ENCODE assay signal across 1 cellular context in the genomic region with DNA sequence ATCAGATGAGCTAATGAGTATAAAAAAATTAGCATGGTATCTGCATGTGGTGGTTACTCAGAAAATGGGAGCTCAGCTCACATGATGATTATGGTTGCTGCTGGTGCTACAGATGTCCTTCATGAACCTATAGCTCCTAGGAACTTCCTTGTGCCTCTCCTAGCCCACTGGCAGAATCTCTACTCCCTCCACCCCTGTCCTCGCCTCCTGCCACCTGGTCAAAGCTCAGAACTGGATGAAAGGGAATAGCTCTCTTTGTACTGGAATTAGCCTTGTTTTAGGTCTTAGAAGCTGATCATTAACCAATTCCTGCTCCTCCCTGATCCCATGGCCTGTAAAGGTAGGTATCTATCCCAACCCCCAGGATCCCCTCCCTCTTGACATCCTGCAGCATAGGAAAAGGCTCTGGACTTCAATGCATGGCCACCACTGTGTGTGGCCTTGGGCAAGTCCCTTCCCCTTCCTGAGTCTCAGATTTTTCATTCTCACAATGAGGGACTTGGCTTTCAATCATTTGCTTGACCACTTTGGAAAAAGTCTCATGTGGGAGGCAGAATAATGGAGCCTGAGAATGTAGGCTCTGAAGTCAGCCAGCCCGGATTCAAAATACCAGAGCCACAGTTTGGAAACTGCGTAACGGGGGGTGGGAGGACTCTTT.
TF ChIP-seq lines count a peak whose summit lies in the region.

No MANE protein-coding gene starts in this region.

TF ChIP-seq in HepG2, 621 proteins besides CTCF, POLR2A, EP300 and RAD21 (continued from another document and continues in another):
- peak; percentile 59; the same call in 1 of the 2 replicates for TF ChIP-seq ZBTB4 (CRISPR knock-in tag; IDR thresholded peaks at IDR 0.05; ENCODE audit: borderline replicate concordance)
- TF ChIP-seq, protein P1, sequence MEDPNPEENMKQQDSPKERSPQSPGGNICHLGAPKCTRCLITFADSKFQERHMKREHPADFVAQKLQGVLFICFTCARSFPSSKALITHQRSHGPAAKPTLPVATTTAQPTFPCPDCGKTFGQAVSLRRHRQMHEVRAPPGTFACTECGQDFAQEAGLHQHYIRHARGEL (CRISPR knock-in tag; IDR thresholded peaks at IDR 0.05) = peak; percentile 45; the same call in 1 of the 2 replicates
- TF ChIP-seq ISL2 (CRISPR knock-in tag; IDR thresholded peaks at IDR 0.05) = peak; percentile 71; the same call in 1 of the 2 replicates
- TF ChIP-seq MIER3 (CRISPR knock-in tag; IDR thresholded peaks at IDR 0.05; ENCODE audit: borderline replicate concordance) = peak; percentile 90; the same call in 1 of the 2 replicates
- TF ChIP-seq ZNF326 (CRISPR knock-in tag; IDR thresholded peaks at IDR 0.05; ENCODE audit: borderline replicate concordance) = no peak; the same call in 1 of the 2 replicates
- peak; percentile 91 for TF ChIP-seq ZSCAN9 (CRISPR knock-in tag; IDR thresholded peaks at IDR 0.05; ENCODE audit: borderline replicate concordance)
- peak; percentile 71; the same call in 1 of the 2 replicates for TF ChIP-seq MAX (IDR thresholded peaks at IDR 0.05)
- no peak for TF ChIP-seq NRL (CRISPR knock-in tag; IDR thresholded peaks at IDR 0.05; ENCODE audit: borderline replicate concordance)
- no peak for TF ChIP-seq TCF12 (IDR thresholded peaks at IDR 0.05)
- TF ChIP-seq TCF12 (CRISPR knock-in tag; IDR thresholded peaks at IDR 0.05) = 0 out of 2 replicates have a peak, but pooled peaks have one; percentile 59
- TF ChIP-seq, protein P2, sequence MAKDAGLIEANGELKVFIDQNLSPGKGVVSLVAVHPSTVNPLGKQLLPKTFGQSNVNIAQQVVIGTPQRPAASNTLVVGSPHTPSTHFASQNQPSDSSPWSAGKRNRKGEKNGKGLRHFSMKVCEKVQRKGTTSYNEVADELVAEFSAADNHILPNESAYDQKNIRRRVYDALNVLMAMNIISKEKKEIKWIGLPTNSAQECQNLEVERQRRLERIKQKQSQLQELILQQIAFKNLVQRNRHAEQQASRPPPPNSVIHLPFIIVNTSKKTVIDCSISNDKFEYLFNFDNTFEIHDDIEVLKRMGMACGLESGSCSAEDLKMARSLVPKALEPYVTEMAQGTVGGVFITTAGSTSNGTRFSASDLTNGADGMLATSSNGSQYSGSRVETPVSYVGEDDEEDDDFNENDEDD (CRISPR knock-in tag; IDR thresholded peaks at IDR 0.05; ENCODE audit: borderline replicate concordance) = peak; percentile 74
- TF ChIP-seq MIXL1 (CRISPR knock-in tag; IDR thresholded peaks at IDR 0.05) = peak; percentile 95
- TF ChIP-seq FOXP1 (IDR thresholded peaks at IDR 0.05) = no peak
- TF ChIP-seq FOXP1 (CRISPR knock-in tag; IDR thresholded peaks at IDR 0.05) = peak; percentile 68; the same call in 1 of the 2 replicates
- peak; percentile 74; the same call in 1 of the 2 replicates for TF ChIP-seq SRF (IDR thresholded peaks at IDR 0.05; ENCODE audit: low read depth, low read length)
- TF ChIP-seq ZNF17 (CRISPR knock-in tag; IDR thresholded peaks at IDR 0.05) = no peak
- peak; percentile 83; the same call in 1 of the 2 replicates for TF ChIP-seq ZNF280D (CRISPR knock-in tag; IDR thresholded peaks at IDR 0.05)
- peak; percentile 24 for TF ChIP-seq CBX1 (IDR thresholded peaks at IDR 0.05; ENCODE audit: low read depth)
- TF ChIP-seq KDM6A (CRISPR knock-in tag; IDR thresholded peaks at IDR 0.05; ENCODE audit: low read depth) = peak; percentile 98
- no peak for TF ChIP-seq SATB2 (CRISPR knock-in tag; IDR thresholded peaks at IDR 0.05)
- TF ChIP-seq, protein P3, sequence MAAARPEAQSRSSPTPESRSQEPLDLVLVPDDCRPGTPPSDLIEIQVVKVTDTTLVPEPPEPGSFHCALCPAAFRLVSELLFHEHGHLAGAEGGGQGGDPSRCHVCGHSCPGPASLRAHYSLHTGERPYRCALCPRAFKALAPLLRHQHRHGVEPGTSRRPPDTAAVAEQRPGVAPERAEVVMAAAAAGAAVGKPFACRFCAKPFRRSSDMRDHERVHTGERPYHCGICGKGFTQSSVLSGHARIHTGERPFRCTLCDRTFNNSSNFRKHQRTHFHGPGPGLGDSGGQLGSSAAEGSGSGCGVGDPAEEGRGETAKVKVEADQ (CRISPR knock-in tag; IDR thresholded peaks at IDR 0.05; ENCODE audit: borderline replicate concordance) = peak; percentile 100
- TF ChIP-seq, protein P4, sequence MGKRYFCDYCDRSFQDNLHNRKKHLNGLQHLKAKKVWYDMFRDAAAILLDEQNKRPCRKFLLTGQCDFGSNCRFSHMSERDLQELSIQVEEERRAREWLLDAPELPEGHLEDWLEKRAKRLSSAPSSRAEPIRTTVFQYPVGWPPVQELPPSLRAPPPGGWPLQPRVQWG (CRISPR knock-in tag; IDR thresholded peaks at IDR 0.05; ENCODE audit: borderline replicate concordance, low read depth) = no peak
- no peak for TF ChIP-seq ARNT (IDR thresholded peaks at IDR 0.05)
- TF ChIP-seq ZNF704 (CRISPR knock-in tag; IDR thresholded peaks at IDR 0.05; ENCODE audit: borderline replicate concordance) = no peak
- TF ChIP-seq GABPB1 (CRISPR knock-in tag; IDR thresholded peaks at IDR 0.05) = no peak; the same call in 1 of the 2 replicates
- TF ChIP-seq, protein P5, sequence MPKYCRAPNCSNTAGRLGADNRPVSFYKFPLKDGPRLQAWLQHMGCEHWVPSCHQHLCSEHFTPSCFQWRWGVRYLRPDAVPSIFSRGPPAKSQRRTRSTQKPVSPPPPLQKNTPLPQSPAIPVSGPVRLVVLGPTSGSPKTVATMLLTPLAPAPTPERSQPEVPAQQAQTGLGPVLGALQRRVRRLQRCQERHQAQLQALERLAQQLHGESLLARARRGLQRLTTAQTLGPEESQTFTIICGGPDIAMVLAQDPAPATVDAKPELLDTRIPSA (CRISPR knock-in tag; IDR thresholded peaks at IDR 0.05; ENCODE audit: borderline replicate concordance) = no peak
- TF ChIP-seq ZNF574 (CRISPR knock-in tag; IDR thresholded peaks at IDR 0.05) = peak; percentile 64
- TF ChIP-seq SIX4 (CRISPR knock-in tag; IDR thresholded peaks at IDR 0.05) = peak; percentile 84
- TF ChIP-seq ETS1 (CRISPR knock-in tag; IDR thresholded peaks at IDR 0.05) = no peak
- TF ChIP-seq, protein P6, sequence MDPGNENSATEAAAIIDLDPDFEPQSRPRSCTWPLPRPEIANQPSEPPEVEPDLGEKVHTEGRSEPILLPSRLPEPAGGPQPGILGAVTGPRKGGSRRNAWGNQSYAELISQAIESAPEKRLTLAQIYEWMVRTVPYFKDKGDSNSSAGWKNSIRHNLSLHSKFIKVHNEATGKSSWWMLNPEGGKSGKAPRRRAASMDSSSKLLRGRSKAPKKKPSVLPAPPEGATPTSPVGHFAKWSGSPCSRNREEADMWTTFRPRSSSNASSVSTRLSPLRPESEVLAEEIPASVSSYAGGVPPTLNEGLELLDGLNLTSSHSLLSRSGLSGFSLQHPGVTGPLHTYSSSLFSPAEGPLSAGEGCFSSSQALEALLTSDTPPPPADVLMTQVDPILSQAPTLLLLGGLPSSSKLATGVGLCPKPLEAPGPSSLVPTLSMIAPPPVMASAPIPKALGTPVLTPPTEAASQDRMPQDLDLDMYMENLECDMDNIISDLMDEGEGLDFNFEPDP (CRISPR knock-in tag; conservative IDR thresholded peaks at IDR 0.05) = no peak
- TF ChIP-seq YY1 (IDR thresholded peaks at IDR 0.05; ENCODE audit: insufficient read depth, insufficient replicate concordance, low read depth, low read length) = peak; percentile 67
- TF ChIP-seq SP4 (CRISPR knock-in tag; IDR thresholded peaks at IDR 0.05) = peak; percentile 40; the same call in 1 of the 2 replicates
- no peak for TF ChIP-seq ATRX (CRISPR knock-in tag; IDR thresholded peaks at IDR 0.05; ENCODE audit: borderline replicate concordance)
- TF ChIP-seq RARA (CRISPR knock-in tag; IDR thresholded peaks at IDR 0.05) = peak; percentile 85
- no peak for TF ChIP-seq ZNF512 (CRISPR knock-in tag; IDR thresholded peaks at IDR 0.05)
